18 cellular contexts compared by ENCODE assay signal in the genomic region with DNA sequence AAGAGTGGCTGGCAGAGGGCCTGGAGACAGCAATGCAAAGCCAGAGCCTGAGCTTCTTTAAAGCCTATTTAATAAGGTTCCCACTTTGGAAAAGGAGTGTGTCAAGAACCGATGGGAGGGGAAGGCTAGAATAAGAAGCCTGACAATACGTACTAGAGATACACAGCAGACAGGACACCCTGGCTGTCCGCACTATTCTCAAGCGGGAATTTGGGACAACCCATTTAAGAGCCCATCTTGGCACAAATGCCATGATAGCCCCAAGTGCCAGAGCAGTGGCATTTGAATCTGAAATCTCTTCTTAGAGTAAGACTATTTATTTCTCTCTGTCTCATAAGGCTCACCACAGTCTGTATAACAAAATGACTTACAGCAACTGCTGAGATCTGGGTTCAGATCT.
"Had no signal": no experiment of that assay in that cellular context is flagged by ENCODE, and none has a peak within 500 bp of the region (broad histone marks: within the 10 kb centered on the region; RNA-seq: fewer than 3 reads in every experiment).

No MANE protein-coding gene starts in this region.

- H3K27ac Mint-ChIP-seq: activated naive CD8-positive, alpha-beta T cell treated with anti-CD3 and anti-CD28 coated beads, Interleukin-2, amount 10 ng/mL, durations not matched to agents 7 days and 5 days; memory B cell; nephron progenitor cell had no signal

- H3K4me3 Mint-ChIP-seq: activated naive CD8-positive, alpha-beta T cell treated with anti-CD3 and anti-CD28 coated beads, Interleukin-2, amount 10 ng/mL, durations not matched to agents 7 days and 5 days; memory B cell; nephron progenitor cell had no signal

- H3K9me3 ChIP-seq: ascending aorta, colonic mucosa, heart left ventricle, left lung had no signal

- H3K9me3 Mint-ChIP-seq: activated naive CD8-positive, alpha-beta T cell treated with anti-CD3 and anti-CD28 coated beads, Interleukin-2, amount 10 ng/mL, durations not matched to agents 7 days and 5 days; memory B cell; nephron progenitor cell had no signal

- H3K27ac ChIP-seq: colonic mucosa, heart left ventricle, left lung, SJSA1 had no signal

- ATAC-seq: heart left ventricle, left lung had no signal

- H3K36me3 ChIP-seq: ascending aorta, colonic mucosa, heart left ventricle, left lung had no signal

- DNase-seq: activated effector memory CD4-positive, alpha-beta T cell treated with Interleukin-2 at 50 U/mL for 16 hours; activated naive CD8-positive, alpha-beta T cell treated with anti-CD3 and anti-CD28 coated beads, Interleukin-2, amount 10 ng/mL, durations not matched to agents 7 days and 5 days; colonic mucosa; effector CD4-positive, alpha-beta T cell; foreskin melanocyte; heart left ventricle; islet precursor cell; left lung; nephron progenitor cell; stimulated activated CD4-positive, alpha-beta T cell treated with anti-CD3 and anti-CD28 coated beads, Interleukin-12 subunit alpha, Interleukin-12 subunit beta, amount 100 ng/mL, for 4 hours; stimulated activated CD4-positive, alpha-beta T cell treated with anti-CD3 and anti-CD28 coated beads, Interleukin-2, amount 100 ng/mL, for 48 hours; SW 1271; T-helper 9 cell; trophoblast cell had no signal

- H3K4me3 ChIP-seq: ascending aorta, heart left ventricle, left lung, SJSA1 had no signal

- H3K27me3 ChIP-seq: ascending aorta, colonic mucosa, heart left ventricle, left lung, SJSA1 had no signal

- H3K36me3 Mint-ChIP-seq: memory B cell had no signal

- H3K27me3 Mint-ChIP-seq: activated naive CD8-positive, alpha-beta T cell treated with anti-CD3 and anti-CD28 coated beads, Interleukin-2, amount 10 ng/mL, durations not matched to agents 7 days and 5 days; memory B cell had no signal

- FAIRE-seq: endothelial cell of umbilical vein had no signal
